ENCODE assay signal across 8 cellular contexts in the genomic region with DNA sequence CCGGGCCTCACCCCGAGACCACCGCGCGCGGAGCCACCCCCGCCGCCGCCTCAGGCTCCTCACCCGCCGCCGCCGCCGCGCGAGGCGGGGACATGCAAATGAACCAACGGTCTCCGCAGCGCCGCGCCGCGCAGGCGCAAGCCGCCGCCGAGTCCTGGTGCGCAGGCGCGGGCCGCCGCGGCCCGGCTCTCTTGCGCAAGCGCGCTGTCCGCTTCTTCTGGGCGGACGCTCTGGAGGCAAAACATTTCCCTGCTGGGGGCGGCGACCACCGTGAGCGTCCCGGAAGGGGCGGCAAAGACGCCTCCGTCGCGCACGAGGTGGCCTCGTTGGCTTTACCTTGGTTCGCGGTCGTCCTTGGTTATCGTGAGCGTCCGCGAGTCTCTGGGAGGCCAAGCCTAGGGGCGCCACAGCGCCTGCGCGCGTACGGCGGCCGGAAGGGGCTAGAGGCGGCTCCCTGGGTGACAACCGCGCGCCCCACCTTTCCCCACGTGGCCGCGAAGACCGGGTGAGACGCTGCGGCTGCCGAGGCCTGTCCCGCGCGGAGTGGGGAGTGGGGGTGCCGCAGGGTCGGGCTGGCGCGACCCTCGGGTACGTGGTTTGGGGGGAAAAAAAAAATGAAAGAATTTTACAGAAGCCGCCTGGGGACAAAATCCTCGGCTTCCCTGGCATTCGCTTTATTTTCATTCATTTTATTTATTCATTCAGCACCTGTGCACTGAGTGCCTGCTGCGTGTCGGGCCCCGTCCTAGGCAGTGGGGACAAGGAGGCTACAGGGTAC. TPM values are rescaled to one million over a fixed set of nuclear protein-coding genes. Genes with fewer than 3 reads are reported as not detected.
DNase-seq lines count a peak whose midpoint lies in the region; ATAC-seq and TF ChIP-seq lines count a peak whose summit lies in the region.

TSS of gene ARMC6 (plus strand) at position 178 of the 778 bp plus-strand sequence. CDS start 607 bp downstream, outside the sequence.
TSS of gene SUGP2 (minus strand) at position 92 of the 778 bp plus-strand sequence. CDS start 2,446 bp downstream, outside the sequence.

- peak within 1 kb of the TSS; percentile 100 for H3K4me2 ChIP-seq in osteoblast (ENCODE audit: insufficient read depth, low read length)

- H3K9me3 ChIP-seq in osteoblast (ENCODE audit: low read depth, low read length) = no peaks in the 10 kb centered on the region

- DNase-seq in GM10248 (ENCODE audit: extremely low spot score) (peak; percentile 99), NCI-H1092 (lab: John Stamatoyannopoulos, UW) (peak; percentile 85), SKM-1 treated with dmso at 0.1 percent for 144 hours (lab: John Stamatoyannopoulos, UW; ENCODE audit: unreplicated experiment) (peak; percentile 88), glomerular visceral epithelial cell (ENCODE audit: extremely low spot score) (peak; percentile 94), osteoblast (ENCODE audit: insufficient read length, low spot score, missing footprints) (peak; percentile 100)
- DNase-seq in activated naive CD4-positive, alpha-beta T cell treated with anti-CD3 and anti-CD28 coated beads, Interleukin-2, amount 50 U/mL, for 72 hours (ENCODE audit: low spot score in 2 of 2) = peak; percentile 88 to 96

- H3K4me3 ChIP-seq in osteoblast (ENCODE audit: insufficient read depth, low read length) = peak within 1 kb of the TSS; percentile 94

- H3K9me3 Mint-ChIP-seq in activated naive CD4-positive, alpha-beta T cell treated with anti-CD3 and anti-CD28 coated beads, Interleukin-2, amount 50 U/mL, for 72 hours = no peaks in the 10 kb centered on the region

- POLR2A ChIA-PET in GM10248 (lab: Yijun Ruan, JAX) = no interaction called here

- peak; percentile 77 for ATAC-seq in HG02588 (IDR thresholded peaks at IDR 0.05; ENCODE audit: unreplicated experiment)
- peak; percentile 81 to 87 for ATAC-seq in activated naive CD4-positive, alpha-beta T cell treated with anti-CD3 and anti-CD28 coated beads, Interleukin-2, amount 50 U/mL, for 72 hours

- H3K27me3 ChIP-seq in osteoblast (ENCODE audit: insufficient read depth, low read length) = no peaks in the 10 kb centered on the region

- H3K4me1 ChIP-seq in osteoblast (ENCODE audit: insufficient read depth, low read length) = peaks cover 19% of the 10 kb centered on the region

- H3K27ac ChIP-seq in osteoblast (ENCODE audit: low read depth, low read length) (peak within 1 kb of the TSS; percentile 81), temporal lobe (ENCODE audit: low read depth, low read length) (peak within 1 kb of the TSS; percentile 65)

- peak within 1 kb of the TSS; percentile 85 to 99 for H3K27ac Mint-ChIP-seq in activated naive CD4-positive, alpha-beta T cell treated with anti-CD3 and anti-CD28 coated beads, Interleukin-2, amount 50 U/mL, for 72 hours

- peaks cover 36% of the 10 kb centered on the region for H4K20me1 ChIP-seq in osteoblast (ENCODE audit: insufficient read depth, low read length)

- peaks cover 22% of the 10 kb centered on the region for H3K36me3 ChIP-seq in osteoblast (ENCODE audit: insufficient read depth, low read length)

- CTCF ChIA-PET in GM10248 (lab: Yijun Ruan, JAX) = no interaction called here

- peaks cover 14 to 23% of the 10 kb centered on the region in 2 donors for H3K36me3 Mint-ChIP-seq in activated naive CD4-positive, alpha-beta T cell treated with anti-CD3 and anti-CD28 coated beads, Interleukin-2, amount 50 U/mL, for 72 hours

- H3K79me2 ChIP-seq in osteoblast (ENCODE audit: insufficient read depth, low read length) = peaks cover 85% of the 10 kb centered on the region

- TF ChIP-seq CTCF in GM10248 (IDR thresholded peaks at IDR 0.05; ENCODE audit: control extremely low read depth, extremely low read depth, low read depth, missing control alignments) (no peak), osteoblast (IDR thresholded peaks at IDR 0.05; ENCODE audit: extremely low read depth, low read depth, low read length) (no peak)

- H2AFZ ChIP-seq in osteoblast (ENCODE audit: low read length) = peak within 1 kb of the TSS; percentile 96

RNA-seq across cellular contexts. Expression of gene ARMC6, which starts in this region (rescaled TPM):
- total RNA-seq in activated naive CD4-positive, alpha-beta T cell treated with anti-CD3 and anti-CD28 coated beads, Interleukin-2, amount 50 U/mL, for 72 hours = 10 to 100 TPM; 22.4 to 34.8 TPM
- total RNA-seq in osteoblast = 30.9 and 38.4 TPM in 2 replicates
- 32.9 TPM for total RNA-seq in temporal lobe

RNA-seq across cellular contexts. Expression of gene SUGP2, which starts in this region (rescaled TPM):
- 100 to 1,000 TPM; 119 to 248 TPM for total RNA-seq in activated naive CD4-positive, alpha-beta T cell treated with anti-CD3 and anti-CD28 coated beads, Interleukin-2, amount 50 U/mL, for 72 hours
- total RNA-seq in osteoblast = 32.7 and 33.7 TPM in 2 replicates
- total RNA-seq in temporal lobe = 81.4 TPM

Comparison
In these comparisons a context has a peak if more than half of its experiments do, and no peak if none do; other contexts are left out.
1. Peak in every context shown above with its lines: DNase-seq, ATAC-seq, H3K4me3 ChIP-seq and H3K27ac ChIP-seq.